8 cellular contexts compared by ENCODE assay signal in genomic region chr11:46295996-46296519, GRCh38. TPM values are rescaled to one million over a fixed set of nuclear protein-coding genes. Genes with fewer than 3 reads are reported as not detected.
DNase-seq lines count a peak whose midpoint lies in the region; ATAC-seq and TF ChIP-seq lines count a peak whose summit lies in the region.

No MANE protein-coding gene starts in this region.

- peak overlapping the region; percentile 85 for H2AFZ ChIP-seq in PC-9

- peak overlapping the region; percentile 88 for H3K4me3 Mint-ChIP-seq in neural crest cell

- intact Hi-C loops in PC-9 (cut with micrococcal nuclease; ENCODE audit: unreplicated experiment) = loop anchor here (2.0 kb wide), 2 partner anchors 19 to 53 kb away; partner anchors contain the start of gene CREB3L1

- DNase-seq in PC-9 (no peak), epithelial cell of proximal tubule (ENCODE audit: low read depth) (no peak), neural crest cell (ENCODE audit: low read depth, low spot score) (no peak), nucleus accumbens (lab: John Stamatoyannopoulos, UW) (no peak), DMS79 treated with DMSO at 0.1 percent for 48 hours (lab: John Stamatoyannopoulos, UW) (no peak)

- H3K79me2 ChIP-seq in PC-9 (ENCODE audit: low read depth) = no peaks in the 10 kb centered on the region

- H3K4me2 ChIP-seq in BLaER1 = peak overlapping the region; percentile 94
- H3K4me2 ChIP-seq in PC-9 = peak overlapping the region; percentile 82

- H4K20me1 ChIP-seq in BLaER1 = no peaks in the 10 kb centered on the region
- H4K20me1 ChIP-seq in PC-9 (ENCODE audit: insufficient read depth) = no peaks in the 10 kb centered on the region

- no peak overlapping the region for H3K27ac ChIP-seq in BLaER1
- no peak overlapping the region for H3K27ac ChIP-seq in PC-9

- H3K9me3 Mint-ChIP-seq in neural crest cell = no peaks in the 10 kb centered on the region

- CTCF ChIA-PET in PC-9 (lab: Charles Lee) = interaction anchor here (0.6 to 1.8 kb wide), 9 partner anchors 13 to 518 kb away, joined by 3 to 38 read pairs (median 4); partner anchors contain the start of gene CREB3L1

- H3K9me3 ChIP-seq in BLaER1 = no peaks in the 10 kb centered on the region
- H3K9me3 ChIP-seq in PC-9 (ENCODE audit: insufficient read depth, low read depth) = no peaks in the 10 kb centered on the region

- no peak for TF ChIP-seq CTCF in PC-9 (conservative IDR thresholded peaks at IDR 0.05)
- TF ChIP-seq CTCF in epithelial cell of proximal tubule (conservative IDR thresholded peaks at IDR 0.05; ENCODE audit: low read depth, low read length) = no peak
- no peak for TF ChIP-seq CTCF in neural crest cell (conservative IDR thresholded peaks at IDR 0.05)

- no peaks in the 10 kb centered on the region for H3K36me3 Mint-ChIP-seq in neural crest cell (ENCODE audit: low read depth)

- peaks cover 34% of the 10 kb centered on the region for H3K27me3 Mint-ChIP-seq in neural crest cell (ENCODE audit: low read depth)

- peaks cover 53% of the 10 kb centered on the region for H3F3A ChIP-seq in PC-9 (ENCODE audit: insufficient read depth, low read depth)

- no peak overlapping the region for H3K27ac Mint-ChIP-seq in neural crest cell (ENCODE audit: unreplicated experiment)

- no TSS peak for BruUV-seq in PC-9 (replicated peaks; lab: Mats Ljungman, UMichigan)

- H3K36me3 ChIP-seq in BLaER1 (no peaks in the 10 kb centered on the region), PC-9 (ENCODE audit: low read depth) (no peaks in the 10 kb centered on the region)

- H3K9me2 ChIP-seq in PC-9 (ENCODE audit: insufficient read depth) = no peaks in the 10 kb centered on the region

- peak overlapping the region; percentile 49; the same call in 1 of the 2 replicates for H3K9ac ChIP-seq in BLaER1

- H3K4me3 ChIP-seq in BLaER1 = peak overlapping the region; percentile 63
- H3K4me3 ChIP-seq in PC-9 = peak overlapping the region; percentile 73
- peak overlapping the region; percentile 62 for H3K4me3 ChIP-seq in epithelial cell of proximal tubule (ENCODE audit: low read depth, low read length)

- peaks cover 12% of the 10 kb centered on the region for H3K4me1 ChIP-seq in BLaER1
- H3K4me1 ChIP-seq in PC-9 (replicated peaks; ENCODE audit: insufficient read depth) = peaks cover 63% of the 10 kb centered on the region

- peaks cover 3% of the 10 kb centered on the region for H3K4me1 Mint-ChIP-seq in neural crest cell

- peaks cover 8% of the 10 kb centered on the region for H3K27me3 ChIP-seq in BLaER1
- no peaks in the 10 kb centered on the region for H3K27me3 ChIP-seq in PC-9 (ENCODE audit: insufficient read depth, low read depth)

- ATAC-seq in GM18502 (IDR thresholded peaks at IDR 0.05; ENCODE audit: poor library complexity, unreplicated experiment) (no peak), GM18858 (IDR thresholded peaks at IDR 0.05; ENCODE audit: unreplicated experiment) (no peak)

- POLR2A ChIA-PET in PC-9 (lab: Charles Lee; ENCODE audit: unreplicated experiment) = interaction anchor here (0.5 to 1.0 kb wide), 8 partner anchors 13 to 405 kb away, joined by 3 to 16 read pairs (median 4); partner anchors contain the start of genes PEX16 and ZNF408

RNA-seq across cellular contexts. Expression of gene CREB3L1, which starts 18.6 kb away (rescaled TPM):
- total RNA-seq in PC-9 (2021) = 1.3 and 3.1 TPM in 2 replicates
- 0.29 and 2.4 TPM in 2 replicates for total RNA-seq in epithelial cell of proximal tubule
- 0.71 and 0.75 TPM in 2 replicates for total RNA-seq in neural crest cell

RNA-seq across cellular contexts. Expression of gene DGKZ, which starts 51.2 kb away (rescaled TPM):
- total RNA-seq in PC-9 (2021) = 49.3 and 67.5 TPM in 2 replicates
- 41.1 and 82.2 TPM in 2 replicates for total RNA-seq in epithelial cell of proximal tubule
- 54.4 and 60.1 TPM in 2 replicates for total RNA-seq in neural crest cell
